8 cellular contexts compared by ENCODE assay signal in genomic region chr10:88881335-88881734, GRCh38. TPM values are rescaled to one million over a fixed set of nuclear protein-coding genes. Genes with fewer than 3 reads are reported as not detected.
DNase-seq lines count a peak whose midpoint lies in the region; ATAC-seq and TF ChIP-seq lines count a peak whose summit lies in the region.

No MANE protein-coding gene starts in this region.

- no peak for TF ChIP-seq CTCF in GM12865 (IDR thresholded peaks at IDR 0.05; ENCODE audit: insufficient read depth, low read depth, low read length, missing control alignments)
- TF ChIP-seq CTCF in fibroblast of pulmonary artery (IDR thresholded peaks at IDR 0.05; ENCODE audit: low read length, missing control alignments): no peak
- TF ChIP-seq CTCF in sigmoid colon (IDR thresholded peaks at IDR 0.05): no peak

- H3K27ac ChIP-seq in SK-N-MC (no peak overlapping the region), sigmoid colon (peak overlapping the region; percentile 77 to 92 (median 86))

- no peaks in the 10 kb centered on the region for H3K9me3 ChIP-seq in SK-N-MC (ENCODE audit: low read depth, low read length)
- no peaks in the 10 kb centered on the region for H3K9me3 ChIP-seq in sigmoid colon

- intact Hi-C loops in sigmoid colon (cut with DNase I): loop anchor here (5.0 kb wide), 2 partner anchors 44 to 46 kb away; no protein-coding TSS in a partner anchor

- H3K36me3 ChIP-seq in SK-N-MC (ENCODE audit: insufficient read depth, low read length): no peaks in the 10 kb centered on the region
- H3K36me3 ChIP-seq in sigmoid colon: no peaks in the 10 kb centered on the region

- no peak for ATAC-seq in HG02981 (IDR thresholded peaks at IDR 0.05; ENCODE audit: unreplicated experiment)
- ATAC-seq in GM18498 (IDR thresholded peaks at IDR 0.05; ENCODE audit: unreplicated experiment): no peak

- no peak for TF ChIP-seq EP300 in sigmoid colon (IDR thresholded peaks at IDR 0.05)

- H3K4me1 ChIP-seq in sigmoid colon: peaks cover 0 to 16% (median 7%) of the 10 kb centered on the region in 4 donors

- no peak for DNase-seq in GM12865 (ENCODE audit: low read depth)
- DNase-seq in SK-N-MC (ENCODE audit: low read depth, low spot score): no peak
- no peak for DNase-seq in fibroblast of pulmonary artery (ENCODE audit: low read depth)
- DNase-seq in sigmoid colon: no peak
- no peak for DNase-seq in NCI-H1930 (lab: John Stamatoyannopoulos, UW)
- DNase-seq in KBM-7: no peak

- WGBS in sigmoid colon, 2 donors: 4 to 19% methylated on average over 6 of the region's 6 CpGs

- H3K4me3 ChIP-seq in GM12865 (ENCODE audit: low read depth, low read length) (peak overlapping the region; percentile 96), SK-N-MC (peak overlapping the region; percentile 81), fibroblast of pulmonary artery (replicated peaks; ENCODE audit: low read depth, low read length) (peak overlapping the region; percentile 74), sigmoid colon (peak overlapping the region; percentile 56 to 78 (median 70))

- no peak overlapping the region for H3K9ac ChIP-seq in SK-N-MC (ENCODE audit: insufficient read length)

- no peak for TF ChIP-seq POLR2A in sigmoid colon (IDR thresholded peaks at IDR 0.05)

- no peaks in the 10 kb centered on the region for H3K27me3 ChIP-seq in sigmoid colon

- in situ Hi-C loops in KBM-7 (cut with MboI; ENCODE audit: low pct_unique_long_range_greater_than_20kb, low sequenced_read_pairs): no loop called here

RNA-seq across cellular contexts. Expression of gene STAMBPL1, which starts 1.3 kb away (rescaled TPM):
- 10 to 100 TPM in 3 of 4 donors, 1 to 10 TPM in 1; 9.9 to 29.6 (median 13.2) TPM for total RNA-seq in sigmoid colon
- 10 to 100 TPM in 2 of 3 donors, 1 to 10 TPM in 1; 9.0 to 11.0 (median 10.6) TPM for polyA plus RNA-seq in sigmoid colon

RNA-seq across cellular contexts. Expression of gene ANKRD22, which starts 29.7 kb away (rescaled TPM):
- not detected for total RNA-seq in sigmoid colon
- 10 to 100 TPM in 1 of 3 donors, 1 to 10 TPM in 2; 2.4 to 26.9 (median 9.7) TPM for polyA plus RNA-seq in sigmoid colon
